7 cellular contexts compared by ENCODE assay signal in genomic region chr11:34624069-34624468, GRCh38.
DNase-seq lines count a peak whose midpoint lies in the region; ATAC-seq, FAIRE-seq and TF ChIP-seq lines count a peak whose summit lies in the region.

No MANE protein-coding gene starts in this region.

- 0 out of 2 replicates have a peak, but pooled peaks have one; percentile 11 for TF ChIP-seq CTCF in VCaP (conservative IDR thresholded peaks at IDR 0.05)
- TF ChIP-seq CTCF in coronary artery (IDR thresholded peaks at IDR 0.05): no peak

- DNase-seq in GM19239 (ENCODE audit: insufficient read length, low spot score) (no peak), coronary artery (ENCODE audit: low spot score) (no peak), NCI-H345 (lab: John Stamatoyannopoulos, UW) (no peak), SKM-1 treated with dmso at 0.1 percent for 144 hours (lab: John Stamatoyannopoulos, UW; ENCODE audit: unreplicated experiment) (no peak)

- H3K4me1 ChIP-seq in rectal smooth muscle tissue (ENCODE audit: control insufficient read depth, insufficient read depth, low read length): no peaks in the 10 kb centered on the region

- peak; percentile 75 for ATAC-seq in HG02759 (IDR thresholded peaks at IDR 0.05; ENCODE audit: unreplicated experiment)

- no peaks in the 10 kb centered on the region for H3K36me3 ChIP-seq in rectal smooth muscle tissue (ENCODE audit: control insufficient read depth, insufficient read depth, low read length)

- no peak overlapping the region for H3K9ac ChIP-seq in rectal smooth muscle tissue (ENCODE audit: low read length)

- FAIRE-seq in GM19239 (lab: Jason Lieb, UNC): peak; percentile 64

- H3K4me3 ChIP-seq in rectal smooth muscle tissue (ENCODE audit: low read length) (peak overlapping the region; percentile 25), coronary artery (no peak overlapping the region)

- H3K27ac ChIP-seq in VCaP: peak overlapping the region; percentile 100
- H3K27ac ChIP-seq in rectal smooth muscle tissue (ENCODE audit: low read depth, low read length): no peak overlapping the region
- H3K27ac ChIP-seq in coronary artery: no peak overlapping the region

- H3K27me3 ChIP-seq in rectal smooth muscle tissue (ENCODE audit: control insufficient read depth, insufficient read depth, low read length): no peaks in the 10 kb centered on the region
